Comparison of ENCODE assay signal across 1 cellular context in genomic region chr4:6932475-6932874, GRCh38.
TF ChIP-seq lines count a peak whose summit lies in the region.

No MANE protein-coding gene starts in this region.

TF ChIP-seq in IMR-90, 13 proteins besides CTCF, POLR2A, EP300 and RAD21:
- TF ChIP-seq FOS (IDR thresholded peaks at IDR 0.05; ENCODE audit: low read depth, low read length) = no peak
- TF ChIP-seq SMC3 (IDR thresholded peaks at IDR 0.05; ENCODE audit: low read depth, low read length) = no peak
- TF ChIP-seq BHLHE40 (IDR thresholded peaks at IDR 0.05; ENCODE audit: low read depth, low read length) = no peak
- no peak for TF ChIP-seq MXI1 (IDR thresholded peaks at IDR 0.05; ENCODE audit: borderline replicate concordance, low read depth, low read length)
